2 cellular contexts compared by ENCODE assay signal in the genomic region with DNA sequence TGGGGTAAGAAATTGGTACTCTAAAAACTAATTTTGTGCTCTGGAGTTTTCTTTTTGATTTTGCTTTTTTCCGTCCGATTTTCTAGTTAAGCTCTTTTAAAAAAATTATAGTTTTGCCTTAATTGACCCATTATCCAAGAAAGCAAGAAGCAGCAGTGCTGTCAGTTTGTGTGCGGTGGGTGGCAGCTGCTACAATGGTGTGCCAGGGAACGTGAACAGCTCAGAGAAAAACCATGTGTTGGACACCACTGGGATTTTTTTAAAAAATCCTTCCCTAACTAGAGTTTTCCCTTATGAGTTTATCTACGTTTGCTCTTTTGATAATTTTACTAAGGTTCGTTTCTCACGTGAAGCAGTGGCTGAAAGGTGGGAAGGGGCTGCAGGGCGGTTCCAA.
A peak's percentile ranks its signal among the peaks of the same experiment; 100 is the strongest.
TF ChIP-seq lines count a peak whose summit lies in the region.

No MANE protein-coding gene starts in this region.

TF ChIP-seq in K562, 482 proteins besides CTCF, POLR2A, EP300 and RAD21:
- 0 out of 2 replicates have a peak, but pooled peaks have one; percentile 12 for TF ChIP-seq ZBTB1 (CRISPR knock-in tag; IDR thresholded peaks at IDR 0.05; ENCODE audit: borderline replicate concordance, low read depth)
- TF ChIP-seq, protein P1, sequence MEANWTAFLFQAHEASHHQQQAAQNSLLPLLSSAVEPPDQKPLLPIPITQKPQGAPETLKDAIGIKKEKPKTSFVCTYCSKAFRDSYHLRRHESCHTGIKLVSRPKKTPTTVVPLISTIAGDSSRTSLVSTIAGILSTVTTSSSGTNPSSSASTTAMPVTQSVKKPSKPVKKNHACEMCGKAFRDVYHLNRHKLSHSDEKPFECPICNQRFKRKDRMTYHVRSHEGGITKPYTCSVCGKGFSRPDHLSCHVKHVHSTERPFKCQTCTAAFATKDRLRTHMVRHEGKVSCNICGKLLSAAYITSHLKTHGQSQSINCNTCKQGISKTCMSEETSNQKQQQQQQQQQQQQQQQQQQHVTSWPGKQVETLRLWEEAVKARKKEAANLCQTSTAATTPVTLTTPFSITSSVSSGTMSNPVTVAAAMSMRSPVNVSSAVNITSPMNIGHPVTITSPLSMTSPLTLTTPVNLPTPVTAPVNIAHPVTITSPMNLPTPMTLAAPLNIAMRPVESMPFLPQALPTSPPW (CRISPR knock-in tag; IDR thresholded peaks at IDR 0.05) = 0 out of 2 replicates have a peak, but pooled peaks have one; percentile 6
- TF ChIP-seq, protein P2, sequence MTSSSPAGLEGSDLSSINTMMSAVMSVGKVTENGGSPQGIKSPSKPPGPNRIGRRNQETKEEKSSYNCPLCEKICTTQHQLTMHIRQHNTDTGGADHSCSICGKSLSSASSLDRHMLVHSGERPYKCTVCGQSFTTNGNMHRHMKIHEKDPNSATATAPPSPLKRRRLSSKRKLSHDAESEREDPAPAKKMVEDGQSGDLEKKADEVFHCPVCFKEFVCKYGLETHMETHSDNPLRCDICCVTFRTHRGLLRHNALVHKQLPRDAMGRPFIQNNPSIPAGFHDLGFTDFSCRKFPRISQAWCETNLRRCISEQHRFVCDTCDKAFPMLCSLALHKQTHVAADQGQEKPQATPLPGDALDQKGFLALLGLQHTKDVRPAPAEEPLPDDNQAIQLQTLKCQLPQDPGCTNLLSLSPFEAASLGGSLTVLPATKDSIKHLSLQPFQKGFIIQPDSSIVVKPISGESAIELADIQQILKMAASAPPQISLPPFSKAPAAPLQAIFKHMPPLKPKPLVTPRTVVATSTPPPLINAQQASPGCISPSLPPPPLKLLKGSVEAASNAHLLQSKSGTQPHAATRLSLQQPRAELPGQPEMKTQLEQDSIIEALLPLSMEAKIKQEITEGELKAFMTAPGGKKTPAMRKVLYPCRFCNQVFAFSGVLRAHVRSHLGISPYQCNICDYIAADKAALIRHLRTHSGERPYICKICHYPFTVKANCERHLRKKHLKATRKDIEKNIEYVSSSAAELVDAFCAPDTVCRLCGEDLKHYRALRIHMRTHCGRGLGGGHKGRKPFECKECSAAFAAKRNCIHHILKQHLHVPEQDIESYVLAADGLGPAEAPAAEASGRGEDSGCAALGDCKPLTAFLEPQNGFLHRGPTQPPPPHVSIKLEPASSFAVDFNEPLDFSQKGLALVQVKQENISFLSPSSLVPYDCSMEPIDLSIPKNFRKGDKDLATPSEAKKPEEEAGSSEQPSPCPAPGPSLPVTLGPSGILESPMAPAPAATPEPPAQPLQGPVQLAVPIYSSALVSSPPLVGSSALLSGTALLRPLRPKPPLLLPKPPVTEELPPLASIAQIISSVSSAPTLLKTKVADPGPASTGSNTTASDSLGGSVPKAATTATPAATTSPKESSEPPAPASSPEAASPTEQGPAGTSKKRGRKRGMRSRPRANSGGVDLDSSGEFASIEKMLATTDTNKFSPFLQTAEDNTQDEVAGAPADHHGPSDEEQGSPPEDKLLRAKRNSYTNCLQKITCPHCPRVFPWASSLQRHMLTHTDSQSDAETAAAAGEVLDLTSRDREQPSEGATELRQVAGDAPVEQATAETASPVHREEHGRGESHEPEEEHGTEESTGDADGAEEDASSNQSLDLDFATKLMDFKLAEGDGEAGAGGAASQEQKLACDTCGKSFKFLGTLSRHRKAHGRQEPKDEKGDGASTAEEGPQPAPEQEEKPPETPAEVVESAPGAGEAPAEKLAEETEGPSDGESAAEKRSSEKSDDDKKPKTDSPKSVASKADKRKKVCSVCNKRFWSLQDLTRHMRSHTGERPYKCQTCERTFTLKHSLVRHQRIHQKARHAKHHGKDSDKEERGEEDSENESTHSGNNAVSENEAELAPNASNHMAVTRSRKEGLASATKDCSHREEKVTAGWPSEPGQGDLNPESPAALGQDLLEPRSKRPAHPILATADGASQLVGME (CRISPR knock-in tag; IDR thresholded peaks at IDR 0.05) = no peak
- TF ChIP-seq, protein P3, sequence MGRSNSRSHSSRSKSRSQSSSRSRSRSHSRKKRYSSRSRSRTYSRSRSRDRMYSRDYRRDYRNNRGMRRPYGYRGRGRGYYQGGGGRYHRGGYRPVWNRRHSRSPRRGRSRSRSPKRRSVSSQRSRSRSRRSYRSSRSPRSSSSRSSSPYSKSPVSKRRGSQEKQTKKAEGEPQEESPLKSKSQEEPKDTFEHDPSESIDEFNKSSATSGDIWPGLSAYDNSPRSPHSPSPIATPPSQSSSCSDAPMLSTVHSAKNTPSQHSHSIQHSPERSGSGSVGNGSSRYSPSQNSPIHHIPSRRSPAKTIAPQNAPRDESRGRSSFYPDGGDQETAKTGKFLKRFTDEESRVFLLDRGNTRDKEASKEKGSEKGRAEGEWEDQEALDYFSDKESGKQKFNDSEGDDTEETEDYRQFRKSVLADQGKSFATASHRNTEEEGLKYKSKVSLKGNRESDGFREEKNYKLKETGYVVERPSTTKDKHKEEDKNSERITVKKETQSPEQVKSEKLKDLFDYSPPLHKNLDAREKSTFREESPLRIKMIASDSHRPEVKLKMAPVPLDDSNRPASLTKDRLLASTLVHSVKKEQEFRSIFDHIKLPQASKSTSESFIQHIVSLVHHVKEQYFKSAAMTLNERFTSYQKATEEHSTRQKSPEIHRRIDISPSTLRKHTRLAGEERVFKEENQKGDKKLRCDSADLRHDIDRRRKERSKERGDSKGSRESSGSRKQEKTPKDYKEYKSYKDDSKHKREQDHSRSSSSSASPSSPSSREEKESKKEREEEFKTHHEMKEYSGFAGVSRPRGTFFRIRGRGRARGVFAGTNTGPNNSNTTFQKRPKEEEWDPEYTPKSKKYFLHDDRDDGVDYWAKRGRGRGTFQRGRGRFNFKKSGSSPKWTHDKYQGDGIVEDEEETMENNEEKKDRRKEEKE (IDR thresholded peaks at IDR 0.05; ENCODE audit: borderline replicate concordance in 1 of 2, control insufficient read depth in 1 of 2, low read depth in 2 of 2, low read length in 1 of 2) = no peak
- TF ChIP-seq, protein P4, sequence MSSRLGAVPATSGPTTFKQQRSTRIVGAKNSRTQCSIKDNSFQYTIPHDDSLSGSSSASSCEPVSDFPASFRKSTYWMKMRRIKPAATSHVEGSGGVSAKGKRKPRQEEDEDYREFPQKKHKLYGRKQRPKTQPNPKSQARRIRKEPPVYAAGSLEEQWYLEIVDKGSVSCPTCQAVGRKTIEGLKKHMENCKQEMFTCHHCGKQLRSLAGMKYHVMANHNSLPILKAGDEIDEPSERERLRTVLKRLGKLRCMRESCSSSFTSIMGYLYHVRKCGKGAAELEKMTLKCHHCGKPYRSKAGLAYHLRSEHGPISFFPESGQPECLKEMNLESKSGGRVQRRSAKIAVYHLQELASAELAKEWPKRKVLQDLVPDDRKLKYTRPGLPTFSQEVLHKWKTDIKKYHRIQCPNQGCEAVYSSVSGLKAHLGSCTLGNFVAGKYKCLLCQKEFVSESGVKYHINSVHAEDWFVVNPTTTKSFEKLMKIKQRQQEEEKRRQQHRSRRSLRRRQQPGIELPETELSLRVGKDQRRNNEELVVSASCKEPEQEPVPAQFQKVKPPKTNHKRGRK (tag; IDR thresholded peaks at IDR 0.05) = 0 out of 2 replicates have a peak, but pooled peaks have one; percentile 28

TF ChIP-seq in HEK293T, 16 proteins besides CTCF, POLR2A, EP300 and RAD21:
- TF ChIP-seq, protein P5, sequence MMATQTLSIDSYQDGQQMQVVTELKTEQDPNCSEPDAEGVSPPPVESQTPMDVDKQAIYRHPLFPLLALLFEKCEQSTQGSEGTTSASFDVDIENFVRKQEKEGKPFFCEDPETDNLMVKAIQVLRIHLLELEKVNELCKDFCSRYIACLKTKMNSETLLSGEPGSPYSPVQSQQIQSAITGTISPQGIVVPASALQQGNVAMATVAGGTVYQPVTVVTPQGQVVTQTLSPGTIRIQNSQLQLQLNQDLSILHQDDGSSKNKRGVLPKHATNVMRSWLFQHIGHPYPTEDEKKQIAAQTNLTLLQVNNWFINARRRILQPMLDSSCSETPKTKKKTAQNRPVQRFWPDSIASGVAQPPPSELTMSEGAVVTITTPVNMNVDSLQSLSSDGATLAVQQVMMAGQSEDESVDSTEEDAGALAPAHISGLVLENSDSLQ (IDR thresholded peaks at IDR 0.05) = no peak
- TF ChIP-seq TARDBP (IDR thresholded peaks at IDR 0.05) (no peak), FOXM1 (IDR thresholded peaks at IDR 0.05; ENCODE audit: borderline replicate concordance) (no peak), SP1 (IDR thresholded peaks at IDR 0.05) (no peak), CTBP1 (IDR thresholded peaks at IDR 0.05; ENCODE audit: borderline replicate concordance) (no peak), FOXK2 (IDR thresholded peaks at IDR 0.05) (no peak), HDGF (IDR thresholded peaks at IDR 0.05; ENCODE audit: borderline replicate concordance) (no peak), L3MBTL2 (conservative IDR thresholded peaks at IDR 0.05) (no peak), NFRKB (IDR thresholded peaks at IDR 0.05) (no peak)
